In genomic region chr20:36360429-36360828, GRCh38 we compare ENCODE assay signal across 36 cellular contexts.
"Had no signal": no experiment of that assay in that cellular context is flagged by ENCODE, and none has a peak within 500 bp of the region (broad histone marks: within the 10 kb centered on the region; RNA-seq: fewer than 3 reads in every experiment).

No MANE protein-coding gene starts in this region.

- H3K9me3 Mint-ChIP-seq: activated naive CD4-positive, alpha-beta T cell treated with anti-CD3 and anti-CD28 coated beads, Interleukin-2, amount 50 U/mL, for 24 hours; activated naive CD4-positive, alpha-beta T cell treated with anti-CD3 and anti-CD28 coated beads, Interleukin-2, amount 50 U/mL, for 72 hours; activated naive CD8-positive, alpha-beta T cell treated with anti-CD3 and anti-CD28 coated beads for 36 hours; activated naive CD8-positive, alpha-beta T cell treated with anti-CD3 and anti-CD28 coated beads, Interleukin-2, amount 10 ng/mL, durations not matched to agents 7 days and 5 days; activated naive CD8-positive, alpha-beta T cell treated with anti-CD3 and anti-CD28 coated beads, Interleukin-2, amount 50 U/mL, for 24 hours; activated T-cell treated with anti-CD3 and anti-CD28 coated beads, Interleukin-2, amount 50 U/mL, for 24 hours; activated T-cell treated with anti-CD3 and anti-CD28 coated beads, Interleukin-2, amount 50 U/mL, for 4 hours; activated T-cell treated with anti-CD3 and anti-CD28 coated beads, Interleukin-2, amount 50 U/mL, for 72 hours; activated T-helper 1 cell treated with anti-CD3 and anti-CD28 coated beads, Interleukin-12 subunit alpha, Interleukin-12 subunit beta, Interleukin-2, Interleukin-4 antibody, amounts not matched to agents 30 ng/mL and 10 ng/mL and 1 ng/mL, durations not matched to agents 14 hours and 24 hours and 36 hours; activated T-helper 17 cell treated with anti-CD3 and anti-CD28 coated beads, Interleukin-2, amount 50 U/mL, for 72 hours; activated T-helper 2 cell treated with anti-CD3 and anti-CD28 coated beads, Interferon-gamma antibody, Interleukin-2, Interleukin-4, amounts not matched to agents 10 μg/mL and 5 μg/mL and 100 μg/mL, durations not matched to agents 14 hours and 24 hours and 36 hours; brain; central memory CD8-positive, alpha-beta T cell had no signal

- H3K27me3 Mint-ChIP-seq: activated naive CD4-positive, alpha-beta T cell treated with anti-CD3 and anti-CD28 coated beads, Interleukin-2, amount 50 U/mL, for 24 hours; brain had no signal

- H3K27ac Mint-ChIP-seq: activated naive CD4-positive, alpha-beta T cell treated with anti-CD3 and anti-CD28 coated beads, Interleukin-2, amount 50 U/mL, for 24 hours; activated naive CD4-positive, alpha-beta T cell treated with anti-CD3 and anti-CD28 coated beads, Interleukin-2, amount 50 U/mL, for 72 hours; activated naive CD8-positive, alpha-beta T cell; activated naive CD8-positive, alpha-beta T cell treated with anti-CD3 and anti-CD28 coated beads for 36 hours; activated naive CD8-positive, alpha-beta T cell treated with anti-CD3 and anti-CD28 coated beads, Interleukin-2, amount 10 ng/mL, durations not matched to agents 7 days and 5 days; activated naive CD8-positive, alpha-beta T cell treated with anti-CD3 and anti-CD28 coated beads, Interleukin-2, amount 50 U/mL, for 24 hours; activated T-cell treated with anti-CD3 and anti-CD28 coated beads, Interleukin-2, amount 50 U/mL, for 24 hours; activated T-cell treated with anti-CD3 and anti-CD28 coated beads, Interleukin-2, amount 50 U/mL, for 72 hours; activated T-helper 1 cell treated with anti-CD3 and anti-CD28 coated beads, Interleukin-12 subunit alpha, Interleukin-12 subunit beta, Interleukin-2, Interleukin-4 antibody, amounts not matched to agents 30 ng/mL and 10 ng/mL and 1 ng/mL, durations not matched to agents 14 hours and 24 hours and 36 hours; activated T-helper 17 cell treated with anti-CD3 and anti-CD28 coated beads, Interleukin-2, amount 50 U/mL, for 72 hours; activated T-helper 2 cell treated with anti-CD3 and anti-CD28 coated beads, Interferon-gamma antibody, Interleukin-2, Interleukin-4, amounts not matched to agents 10 μg/mL and 5 μg/mL and 100 μg/mL, durations not matched to agents 14 hours and 24 hours and 36 hours had no signal

- H3K9me3 ChIP-seq: adrenal gland, ascending aorta, body of pancreas, breast epithelium had no signal

- H3K4me1 ChIP-seq: adrenal gland, ascending aorta, body of pancreas, breast epithelium had no signal

- H3K4me3 Mint-ChIP-seq: activated naive CD4-positive, alpha-beta T cell treated with anti-CD3 and anti-CD28 coated beads, Interleukin-2, amount 50 U/mL, for 24 hours; activated naive CD8-positive, alpha-beta T cell; activated naive CD8-positive, alpha-beta T cell treated with anti-CD3 and anti-CD28 coated beads for 36 hours; activated naive CD8-positive, alpha-beta T cell treated with anti-CD3 and anti-CD28 coated beads, Interleukin-2, amount 10 ng/mL, durations not matched to agents 7 days and 5 days; activated naive CD8-positive, alpha-beta T cell treated with anti-CD3 and anti-CD28 coated beads, Interleukin-2, amount 50 U/mL, for 24 hours; activated T-cell treated with anti-CD3 and anti-CD28 coated beads, Interleukin-2, amount 50 U/mL, for 24 hours; activated T-cell treated with anti-CD3 and anti-CD28 coated beads, Interleukin-2, amount 50 U/mL, for 4 hours; activated T-cell treated with anti-CD3 and anti-CD28 coated beads, Interleukin-2, amount 50 U/mL, for 72 hours; activated T-helper 1 cell treated with anti-CD3 and anti-CD28 coated beads, Interleukin-12 subunit alpha, Interleukin-12 subunit beta, Interleukin-2, Interleukin-4 antibody, amounts not matched to agents 30 ng/mL and 10 ng/mL and 1 ng/mL, durations not matched to agents 14 hours and 24 hours and 36 hours; activated T-helper 17 cell treated with anti-CD3 and anti-CD28 coated beads, Interleukin-2, amount 50 U/mL, for 72 hours; brain; central memory CD8-positive, alpha-beta T cell had no signal

- H3K27me3 ChIP-seq: adrenal gland, ascending aorta, body of pancreas, brain microvascular endothelial cell, breast epithelium, cardiac muscle cell had no signal

- H3K36me3 Mint-ChIP-seq: activated naive CD4-positive, alpha-beta T cell treated with anti-CD3 and anti-CD28 coated beads, Interleukin-2, amount 50 U/mL, for 24 hours; activated naive CD4-positive, alpha-beta T cell treated with anti-CD3 and anti-CD28 coated beads, Interleukin-2, amount 50 U/mL, for 72 hours; activated naive CD8-positive, alpha-beta T cell; activated naive CD8-positive, alpha-beta T cell treated with anti-CD3 and anti-CD28 coated beads for 36 hours; activated naive CD8-positive, alpha-beta T cell treated with anti-CD3 and anti-CD28 coated beads, Interleukin-2, amount 10 ng/mL, durations not matched to agents 7 days and 5 days; brain had no signal

- H3K36me3 ChIP-seq: adrenal gland, ascending aorta, brain microvascular endothelial cell, breast epithelium, cardiac muscle cell had no signal

- ATAC-seq: activated naive CD4-positive, alpha-beta T cell treated with anti-CD3 and anti-CD28 coated beads, Interleukin-2, amount 50 U/mL, for 72 hours; activated naive CD8-positive, alpha-beta T cell treated with anti-CD3 and anti-CD28 coated beads, Interleukin-2, amount 50 U/mL, for 24 hours; activated T-cell treated with anti-CD3 and anti-CD28 coated beads, Interleukin-2, amount 50 U/mL, for 4 hours; activated T-cell treated with anti-CD3 and anti-CD28 coated beads, Interleukin-2, amount 50 U/mL, for 72 hours; activated T-helper 17 cell treated with anti-CD3 and anti-CD28 coated beads, Interleukin-2, amount 50 U/mL, for 72 hours; body of pancreas had no signal

- H3K4me1 Mint-ChIP-seq: activated naive CD4-positive, alpha-beta T cell treated with anti-CD3 and anti-CD28 coated beads, Interleukin-2, amount 50 U/mL, for 24 hours; activated naive CD8-positive, alpha-beta T cell treated with anti-CD3 and anti-CD28 coated beads for 36 hours; activated naive CD8-positive, alpha-beta T cell treated with anti-CD3 and anti-CD28 coated beads, Interleukin-2, amount 10 ng/mL, durations not matched to agents 7 days and 5 days; activated naive CD8-positive, alpha-beta T cell treated with anti-CD3 and anti-CD28 coated beads, Interleukin-2, amount 50 U/mL, for 24 hours; activated T-helper 17 cell treated with anti-CD3 and anti-CD28 coated beads, Interleukin-2, amount 50 U/mL, for 72 hours; central memory CD8-positive, alpha-beta T cell had no signal

- DNase-seq: activated effector memory CD4-positive, alpha-beta T cell treated with anti-CD3 and anti-CD28 coated beads, Interleukin-2, amount 50 U/mL, for 16 hours; activated effector memory CD4-positive, alpha-beta T cell treated with Interleukin-2 at 50 U/mL for 16 hours; activated gamma-delta T cell; activated gamma-delta T cell treated with Interleukin-2 at 50 U/mL for 16 hours; activated naive CD4-positive, alpha-beta T cell; activated naive CD4-positive, alpha-beta T cell treated with anti-CD3 and anti-CD28 coated beads, Interleukin-2, amount 50 U/mL, for 16 hours; activated naive CD4-positive, alpha-beta T cell treated with Interleukin-2 at 50 U/mL for 16 hours; activated naive CD8-positive, alpha-beta T cell treated with anti-CD3 and anti-CD28 coated beads for 36 hours; activated naive CD8-positive, alpha-beta T cell treated with anti-CD3 and anti-CD28 coated beads, Interleukin-2, amount 10 ng/mL, durations not matched to agents 7 days and 5 days; activated naive CD8-positive, alpha-beta T cell treated with anti-CD3 and anti-CD28 coated beads, Interleukin-2, amount 50 U/mL, for 24 hours; activated T-cell treated with anti-CD3 and anti-CD28 coated beads, Interleukin-2, amount 50 U/mL, for 1 hour; activated T-cell treated with anti-CD3 and anti-CD28 coated beads, Interleukin-2, amount 50 U/mL, for 24 hours; activated T-cell treated with anti-CD3 and anti-CD28 coated beads, Interleukin-2, amount 50 U/mL, for 4 hours; activated T-cell treated with anti-CD3 and anti-CD28 coated beads, Interleukin-2, amount 50 U/mL, for 48 hours; activated T-cell treated with anti-CD3 and anti-CD28 coated beads, Interleukin-2, amount 50 U/mL, for 72 hours; adrenal gland; amniotic stem cell; amygdala; anterior cingulate cortex; aorta; body of pancreas; brain microvascular endothelial cell; caudate nucleus; central memory CD4-positive, alpha-beta T cell; cerebellar nuclear complex had no signal

- H3K4me3 ChIP-seq: adrenal gland, ascending aorta, body of pancreas, breast epithelium, cardiac muscle cell had no signal

- H3K27ac ChIP-seq: adrenal gland, ascending aorta, body of pancreas, brain microvascular endothelial cell, breast epithelium, cardiac muscle cell had no signal
